In the genomic region with DNA sequence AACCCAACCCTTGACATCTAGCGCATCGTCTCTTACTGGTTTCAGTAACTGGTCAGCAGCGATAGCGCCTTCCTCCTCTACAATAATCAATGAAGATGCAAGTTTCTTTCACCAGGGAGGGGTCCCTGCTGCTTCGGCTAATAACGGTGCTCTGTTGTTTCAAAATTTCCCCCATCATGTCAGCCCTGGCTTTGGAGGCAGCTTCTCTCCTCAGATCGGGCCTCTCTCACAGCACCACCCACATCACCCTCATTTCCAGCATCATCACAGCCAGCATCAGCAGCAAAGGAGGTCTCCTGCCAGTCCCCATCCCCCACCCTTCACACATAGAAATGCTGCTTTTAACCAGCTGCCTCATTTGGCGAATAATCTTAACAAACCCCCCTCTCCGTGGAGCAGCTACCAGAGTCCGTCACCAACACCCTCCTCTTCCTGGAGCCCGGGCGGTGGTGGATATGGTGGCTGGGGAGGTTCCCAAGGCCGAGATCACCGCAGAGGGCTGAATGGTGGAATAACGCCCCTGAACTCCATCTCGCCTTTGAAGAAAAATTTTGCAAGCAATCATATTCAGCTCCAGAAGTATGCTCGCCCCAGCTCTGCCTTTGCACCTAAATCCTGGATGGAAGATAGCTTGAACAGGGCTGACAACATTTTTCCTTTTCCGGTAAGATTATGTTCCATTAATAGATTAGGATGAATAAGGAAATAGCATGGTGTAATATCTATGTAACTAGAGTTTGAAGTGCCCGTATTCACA, we compare ENCODE assay signal across 7 cellular contexts. TPM values are rescaled to one million over a fixed set of nuclear protein-coding genes. Genes with fewer than 3 reads are reported as not detected.
DNase-seq lines count a peak whose midpoint lies in the region; ATAC-seq, FAIRE-seq and TF ChIP-seq lines count a peak whose summit lies in the region.

No MANE protein-coding gene starts in this region.

- FAIRE-seq in GM12891 (lab: Jason Lieb, UNC) = peak; percentile 67

- H3K36me3 ChIP-seq in lower lobe of right lung = no peaks in the 10 kb centered on the region
- no peaks in the 10 kb centered on the region for H3K36me3 ChIP-seq in thymus (ENCODE audit: control insufficient read depth, insufficient read depth)

- no peak for TF ChIP-seq CTCF in lower lobe of right lung (IDR thresholded peaks at IDR 0.05)

- H3K4me3 ChIP-seq in lower lobe of right lung (peak overlapping the region; percentile 84), thymus (ENCODE audit: low read length) (peak overlapping the region; percentile 24)

- no peak for DNase-seq in GM12891 (ENCODE audit: insufficient read length, low spot score)
- DNase-seq in NCI-H82 treated with DMSO at 0.1 percent for 48 hours (lab: John Stamatoyannopoulos, UW; ENCODE audit: unreplicated experiment) = peak; percentile 31
- DNase-seq in caudate nucleus (lab: John Stamatoyannopoulos, UW) = peak in 52 of 61 donors; percentile 22 to 84 (median 56)
- no peak for DNase-seq in lower lobe of right lung
- no peak for DNase-seq in DMS 273 (lab: John Stamatoyannopoulos, UW; ENCODE audit: unreplicated experiment)
- no peak for DNase-seq in mesenteric fat pad (ENCODE audit: low spot score)

- peaks cover 71% of the 10 kb centered on the region for H3K4me1 ChIP-seq in lower lobe of right lung
- H3K4me1 ChIP-seq in thymus (ENCODE audit: control insufficient read depth, insufficient read depth, low read length) = peaks cover 4% of the 10 kb centered on the region

- 94% methylated on average over 19 of the region's 19 CpGs for whole genome bisulfite sequencing in thymus

- H3K9me3 ChIP-seq in lower lobe of right lung = no peaks in the 10 kb centered on the region
- no peaks in the 10 kb centered on the region for H3K9me3 ChIP-seq in thymus (ENCODE audit: control insufficient read depth)

- intact Hi-C loops in lower lobe of right lung (cut with DNase I) = no loop called here

- H3K27me3 ChIP-seq in lower lobe of right lung (ENCODE audit: low read depth) = no peaks in the 10 kb centered on the region
- H3K27me3 ChIP-seq in thymus (ENCODE audit: control insufficient read depth, insufficient read depth) = peaks cover 3% of the 10 kb centered on the region

- H3K27ac ChIP-seq in caudate nucleus (ENCODE audit: low read depth, low read length) (peak overlapping the region; percentile 89), lower lobe of right lung (peak overlapping the region; percentile 96), thymus (ENCODE audit: low read depth) (no peak overlapping the region)

- TF ChIP-seq POLR2A in GM12891 (IDR thresholded peaks at IDR 0.05; ENCODE audit: low read depth, low read length) = no peak

- no peak for ATAC-seq in lower lobe of right lung

TF ChIP-seq in GM12891, 5 proteins besides CTCF, POLR2A, EP300 and RAD21:
- no peak for TF ChIP-seq POLR2AphosphoS5 (IDR thresholded peaks at IDR 0.05; ENCODE audit: low read depth, low read length)
- TF ChIP-seq PAX5 (IDR thresholded peaks at IDR 0.05; ENCODE audit: insufficient read depth, low read length, severe bottlenecking) = no peak
- TF ChIP-seq SPI1 (IDR thresholded peaks at IDR 0.05; ENCODE audit: low read depth, low read length) = no peak
- TF ChIP-seq POU2F2 (IDR thresholded peaks at IDR 0.05; ENCODE audit: low read depth, low read length) = no peak
- no peak for TF ChIP-seq TAF1 (IDR thresholded peaks at IDR 0.05; ENCODE audit: low read depth, low read length)
TF ChIP-seq in GM12891: peak in this region for 0.

RNA-seq across cellular contexts. Expression of gene CPEB4, which starts 2.2 kb away (rescaled TPM):
- 15.2 TPM for polyA plus RNA-seq in GM12891 (2012; ENCODE audit: low read depth, missing spikeins)
- 67.5 TPM for total RNA-seq in lower lobe of right lung
- 5.8 TPM for polyA plus RNA-seq in thymus
- 60.2 TPM for total RNA-seq in mesenteric fat pad

Comparison
In these comparisons a context has a peak if more than half of its experiments do, and no peak if none do; other contexts are left out.
1. DNase-seq: peak in NCI-H82 treated with DMSO at 0.1 percent for 48 hours (single experiment) and caudate nucleus (52 of 61); none in GM12891 (single experiment), lower lobe of right lung (single experiment), DMS 273 (single experiment) and mesenteric fat pad (single experiment).